In genomic region chr3:105366302-105367062, GRCh38 we compare ENCODE assay signal across 8 cellular contexts.
A peak's percentile ranks its signal among the peaks of the same experiment; 100 is the strongest.
DNase-seq lines count a peak whose midpoint lies in the region; ATAC-seq and TF ChIP-seq lines count a peak whose summit lies in the region.

Gene ALCAM, plus strand, starts transcription at chr3:105366909.

- H3K27me3 Mint-ChIP-seq in central memory CD8-positive, alpha-beta T cell: no peaks in the 10 kb centered on the region

- DNase-seq in AG10803 (ENCODE audit: low read depth) (peak; percentile 98), NCI-H226 (peak; percentile 99), islet precursor cell (peak; percentile 100)
- DNase-seq in activated CD4-positive, CD25-positive, alpha-beta regulatory T cell (lab: John Stamatoyannopoulos, UW): peak; percentile 49 to 53 (median 50)
- peak; percentile 52 to 63 for DNase-seq in central memory CD8-positive, alpha-beta T cell (ENCODE audit: low spot score in 2 of 2)
- DNase-seq in stimulated activated CD4-positive, alpha-beta T cell treated with anti-CD3 and anti-CD28 coated beads, Interleukin-12 subunit alpha, Interleukin-12 subunit beta, amount 100 ng/mL, for 48 hours (ENCODE audit: low read depth in 2 of 3, low spot score in 1 of 3): peak; percentile 69 to 84 (median 82)

- no peaks in the 10 kb centered on the region for H3K9me3 Mint-ChIP-seq in central memory CD8-positive, alpha-beta T cell

- peak within 1 kb of the TSS; percentile 99 for H3K4me3 Mint-ChIP-seq in central memory CD8-positive, alpha-beta T cell

- H3K4me3 ChIP-seq in AG10803 (ENCODE audit: low read length): peak within 1 kb of the TSS; percentile 96

- in situ Hi-C loops in GM18951 (cut with MboI; ENCODE audit: low sequenced_read_pairs, unreplicated experiment): loop anchor here (25.0 kb wide), 1 partner anchor 1104 kb away; no protein-coding TSS in a partner anchor

- peaks cover 43% of the 10 kb centered on the region for H3K4me1 Mint-ChIP-seq in central memory CD8-positive, alpha-beta T cell

- peak within 1 kb of the TSS; percentile 99 for H3K27ac Mint-ChIP-seq in central memory CD8-positive, alpha-beta T cell (ENCODE audit: low read depth)

- peak; percentile 65 for TF ChIP-seq CTCF in AG10803 (conservative IDR thresholded peaks at IDR 0.05; ENCODE audit: low read length)

- peaks cover 22% of the 10 kb centered on the region for H3K36me3 Mint-ChIP-seq in central memory CD8-positive, alpha-beta T cell (ENCODE audit: insufficient read depth)

- TF ChIP-seq POLR2A in GM18951 (IDR thresholded peaks at IDR 0.05; ENCODE audit: extremely low read depth, insufficient read depth, insufficient read length): peak; percentile 72

- peak; percentile 55 for ATAC-seq in HG03175 (IDR thresholded peaks at IDR 0.05; ENCODE audit: unreplicated experiment)
- ATAC-seq in central memory CD8-positive, alpha-beta T cell (replicated peaks; ENCODE audit: extremely low read depth, poor library complexity, severe bottlenecking): peak; percentile 54

Comparison
In these comparisons a context has a peak if more than half of its experiments do, and no peak if none do; other contexts are left out.
1. Peak in every context shown above with its lines: DNase-seq, ATAC-seq and H3K4me3 ChIP-seq.
2. DNase-seq: peak in every context shown above with its lines; median percentile 100 in islet precursor cell; 99 in NCI-H226; 98 in AG10803; 82 in stimulated activated CD4-positive, alpha-beta T cell treated with anti-CD3 and anti-CD28 coated beads, Interleukin-12 subunit alpha, Interleukin-12 subunit beta, amount 100 ng/mL, for 48 hours; 58 in central memory CD8-positive, alpha-beta T cell; 50 in activated CD4-positive, CD25-positive, alpha-beta regulatory T cell.